ENCODE assay signal across 1 cellular context in the genomic region with DNA sequence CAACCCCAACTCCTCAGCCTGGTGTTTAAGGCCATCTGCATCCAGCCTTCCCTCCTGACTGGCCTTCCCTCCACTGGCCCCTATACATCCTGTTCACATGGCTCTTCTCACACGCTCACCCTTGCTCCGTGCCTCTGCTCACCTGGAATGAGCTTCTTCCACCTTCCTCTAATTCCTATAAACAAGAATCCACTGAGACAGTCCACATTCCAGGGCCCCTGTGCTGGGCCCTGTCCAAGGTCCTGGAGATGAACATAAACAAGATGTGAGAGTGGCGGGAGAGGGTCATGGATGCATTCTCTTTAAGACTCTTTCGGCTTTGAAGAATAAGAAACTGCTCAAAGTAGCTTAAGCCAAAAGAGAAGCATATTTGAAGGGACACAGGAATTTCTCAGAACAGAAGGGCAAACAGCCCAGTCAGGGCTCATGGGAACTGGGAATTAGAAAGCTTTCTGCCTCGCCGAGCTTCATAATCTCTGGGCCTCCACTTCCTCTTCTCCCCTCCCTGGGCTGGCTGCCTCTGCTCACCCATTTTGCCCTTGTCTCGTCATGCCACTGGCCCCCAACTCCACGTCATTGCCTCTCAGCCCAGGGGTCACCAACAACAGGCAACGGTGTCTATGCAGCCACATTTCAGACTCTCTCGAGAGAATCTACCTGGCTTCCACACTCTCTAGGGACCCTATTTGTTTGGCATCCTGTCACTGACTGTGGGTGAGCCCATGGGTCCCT.
TF ChIP-seq lines count a peak whose summit lies in the region.

No MANE protein-coding gene starts in this region.

TF ChIP-seq in HepG2, 621 proteins besides CTCF, POLR2A, EP300 and RAD21 (continued from another document and continues in another):
- TF ChIP-seq, protein P1, sequence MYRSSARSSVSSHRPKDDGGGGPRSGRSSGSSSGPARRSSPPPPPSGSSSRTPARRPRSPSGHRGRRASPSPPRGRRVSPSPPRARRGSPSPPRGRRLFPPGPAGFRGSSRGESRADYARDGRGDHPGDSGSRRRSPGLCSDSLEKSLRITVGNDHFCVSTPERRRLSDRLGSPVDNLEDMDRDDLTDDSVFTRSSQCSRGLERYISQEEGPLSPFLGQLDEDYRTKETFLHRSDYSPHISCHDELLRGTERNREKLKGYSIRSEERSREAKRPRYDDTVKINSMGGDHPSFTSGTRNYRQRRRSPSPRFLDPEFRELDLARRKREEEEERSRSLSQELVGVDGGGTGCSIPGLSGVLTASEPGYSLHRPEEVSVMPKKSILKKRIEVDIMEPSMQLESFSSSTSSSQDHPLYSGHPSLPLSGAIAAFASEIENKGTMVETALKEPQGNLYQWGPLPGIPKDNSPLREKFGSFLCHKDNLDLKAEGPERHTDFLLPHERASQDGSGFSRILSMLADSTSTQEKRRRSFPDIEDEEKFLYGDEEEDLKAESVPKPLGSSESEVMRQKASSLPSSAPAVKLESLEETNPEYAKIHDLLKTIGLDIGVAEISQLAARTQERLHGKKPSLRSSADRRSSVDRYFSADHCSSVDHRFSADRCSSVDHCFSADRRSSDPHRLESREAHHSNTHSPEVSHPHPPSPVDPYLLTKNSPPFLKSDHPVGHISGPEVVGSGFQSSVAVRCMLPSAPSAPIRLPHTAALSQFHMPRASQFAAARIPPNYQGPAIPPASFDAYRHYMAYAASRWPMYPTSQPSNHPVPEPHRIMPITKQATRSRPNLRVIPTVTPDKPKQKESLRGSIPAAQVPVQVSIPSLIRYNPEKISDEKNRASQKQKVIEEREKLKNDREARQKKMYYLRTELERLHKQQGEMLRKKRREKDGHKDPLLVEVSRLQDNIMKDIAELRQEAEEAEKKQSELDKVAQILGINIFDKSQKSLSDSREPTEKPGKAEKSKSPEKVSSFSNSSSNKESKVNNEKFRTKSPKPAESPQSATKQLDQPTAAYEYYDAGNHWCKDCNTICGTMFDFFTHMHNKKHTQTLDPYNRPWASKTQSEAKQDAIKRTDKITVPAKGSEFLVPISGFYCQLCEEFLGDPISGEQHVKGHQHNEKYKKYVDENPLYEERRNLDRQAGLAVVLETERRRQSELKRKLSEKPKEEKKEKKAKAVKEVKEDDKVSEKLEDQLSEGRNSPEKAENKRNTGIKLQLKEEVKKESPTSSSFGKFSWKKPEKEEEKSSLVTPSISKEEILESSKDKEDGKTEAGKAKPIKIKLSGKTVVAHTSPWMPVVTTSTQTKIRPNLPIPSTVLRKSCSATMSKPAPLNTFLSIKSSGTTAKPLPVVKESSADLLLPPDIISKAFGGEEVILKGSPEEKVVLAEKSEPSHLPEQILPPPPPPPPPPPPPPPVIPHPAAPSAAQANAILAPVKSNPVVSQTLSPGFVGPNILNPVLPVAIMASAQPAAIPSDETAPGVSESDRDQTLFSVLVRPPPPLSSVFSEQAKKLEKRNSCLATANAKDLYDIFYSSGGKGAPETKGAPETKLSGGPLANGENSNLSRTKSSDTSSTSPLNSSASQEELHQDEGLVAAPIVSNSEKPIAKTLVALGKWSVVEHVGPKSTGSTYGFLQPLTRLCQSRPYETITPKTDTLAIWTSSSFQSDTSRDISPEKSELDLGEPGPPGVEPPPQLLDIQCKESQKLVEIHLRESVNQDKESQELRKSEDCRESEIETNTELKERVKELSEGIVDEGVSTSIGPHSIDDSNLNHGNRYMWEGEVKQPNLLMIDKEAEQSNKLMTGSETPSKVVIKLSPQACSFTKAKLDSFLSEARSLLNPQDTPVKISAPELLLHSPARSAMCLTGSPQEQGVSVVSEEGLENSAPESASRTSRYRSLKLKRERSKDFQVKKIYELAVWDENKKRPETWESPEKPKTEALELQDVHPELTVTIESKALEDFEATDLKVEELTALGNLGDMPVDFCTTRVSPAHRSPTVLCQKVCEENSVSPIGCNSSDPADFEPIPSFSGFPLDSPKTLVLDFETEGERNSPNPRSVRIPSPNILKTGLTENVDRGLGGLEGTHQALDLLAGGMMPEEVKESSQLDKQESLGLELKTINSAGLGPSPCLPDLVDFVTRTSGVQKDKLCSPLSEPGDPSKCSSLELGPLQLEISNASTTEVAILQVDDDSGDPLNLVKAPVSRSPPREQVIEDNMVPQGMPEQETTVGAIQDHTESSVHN (CRISPR knock-in tag; IDR thresholded peaks at IDR 0.05): no peak
- no peak for TF ChIP-seq U2AF2 (IDR thresholded peaks at IDR 0.05; ENCODE audit: low read depth, low read length)
- TF ChIP-seq ZBTB33 (CRISPR knock-in tag; IDR thresholded peaks at IDR 0.05): no peak
- no peak for TF ChIP-seq GATA4 (IDR thresholded peaks at IDR 0.05; ENCODE audit: borderline replicate concordance, low read depth)
- TF ChIP-seq, protein P2, sequence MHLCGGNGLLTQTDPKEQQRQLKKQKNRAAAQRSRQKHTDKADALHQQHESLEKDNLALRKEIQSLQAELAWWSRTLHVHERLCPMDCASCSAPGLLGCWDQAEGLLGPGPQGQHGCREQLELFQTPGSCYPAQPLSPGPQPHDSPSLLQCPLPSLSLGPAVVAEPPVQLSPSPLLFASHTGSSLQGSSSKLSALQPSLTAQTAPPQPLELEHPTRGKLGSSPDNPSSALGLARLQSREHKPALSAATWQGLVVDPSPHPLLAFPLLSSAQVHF (CRISPR knock-in tag; IDR thresholded peaks at IDR 0.05): no peak
- no peak for TF ChIP-seq CBFB (CRISPR knock-in tag; IDR thresholded peaks at IDR 0.05)
- TF ChIP-seq ZNF556 (CRISPR knock-in tag; IDR thresholded peaks at IDR 0.05; ENCODE audit: borderline replicate concordance): no peak
- TF ChIP-seq, protein P3, sequence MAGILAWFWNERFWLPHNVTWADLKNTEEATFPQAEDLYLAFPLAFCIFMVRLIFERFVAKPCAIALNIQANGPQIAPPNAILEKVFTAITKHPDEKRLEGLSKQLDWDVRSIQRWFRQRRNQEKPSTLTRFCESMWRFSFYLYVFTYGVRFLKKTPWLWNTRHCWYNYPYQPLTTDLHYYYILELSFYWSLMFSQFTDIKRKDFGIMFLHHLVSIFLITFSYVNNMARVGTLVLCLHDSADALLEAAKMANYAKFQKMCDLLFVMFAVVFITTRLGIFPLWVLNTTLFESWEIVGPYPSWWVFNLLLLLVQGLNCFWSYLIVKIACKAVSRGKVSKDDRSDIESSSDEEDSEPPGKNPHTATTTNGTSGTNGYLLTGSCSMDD (CRISPR knock-in tag; IDR thresholded peaks at IDR 0.05): no peak
- no peak for TF ChIP-seq ZBTB38 (CRISPR knock-in tag; IDR thresholded peaks at IDR 0.05)
- peak; percentile 32; the same call in 1 of the 2 replicates for TF ChIP-seq ZNF281 (CRISPR knock-in tag; IDR thresholded peaks at IDR 0.05; ENCODE audit: borderline replicate concordance)
- TF ChIP-seq JUNB (CRISPR knock-in tag; IDR thresholded peaks at IDR 0.05; ENCODE audit: borderline replicate concordance): no peak
- TF ChIP-seq MBD4 (IDR thresholded peaks at IDR 0.05; ENCODE audit: borderline replicate concordance, low read length): no peak
- TF ChIP-seq POGK (CRISPR knock-in tag; conservative IDR thresholded peaks at IDR 0.05): no peak
- 0 out of 2 replicates have a peak, but pooled peaks have one; percentile 49 for TF ChIP-seq ETV6 (CRISPR knock-in tag; conservative IDR thresholded peaks at IDR 0.05)
- TF ChIP-seq KDM5B (CRISPR knock-in tag; IDR thresholded peaks at IDR 0.05; ENCODE audit: borderline replicate concordance): no peak
- TF ChIP-seq NAIF1 (CRISPR knock-in tag; IDR thresholded peaks at IDR 0.05; ENCODE audit: borderline replicate concordance): no peak
- TF ChIP-seq NCOA2 (CRISPR knock-in tag; IDR thresholded peaks at IDR 0.05): peak; percentile 50; the same call in 1 of the 2 replicates
- 0 out of 2 replicates have a peak, but pooled peaks have one; percentile 80 for TF ChIP-seq ZNF792 (CRISPR knock-in tag; IDR thresholded peaks at IDR 0.05)
- peak; percentile 94 for TF ChIP-seq BRCA1 (CRISPR knock-in tag; IDR thresholded peaks at IDR 0.05)
- peak; percentile 67; the same call in 1 of the 2 replicates for TF ChIP-seq KDM2A (CRISPR knock-in tag; IDR thresholded peaks at IDR 0.05; ENCODE audit: borderline replicate concordance, low read depth)
- no peak for TF ChIP-seq ZNF850 (CRISPR knock-in tag; conservative IDR thresholded peaks at IDR 0.05)
- TF ChIP-seq MAF1 (CRISPR knock-in tag; IDR thresholded peaks at IDR 0.05; ENCODE audit: borderline replicate concordance): no peak
- TF ChIP-seq BCL6 (CRISPR knock-in tag; IDR thresholded peaks at IDR 0.05): peak; percentile 58; the same call in 1 of the 2 replicates
- no peak for TF ChIP-seq SMYD3 (CRISPR knock-in tag; IDR thresholded peaks at IDR 0.05)
- TF ChIP-seq, protein P4, sequence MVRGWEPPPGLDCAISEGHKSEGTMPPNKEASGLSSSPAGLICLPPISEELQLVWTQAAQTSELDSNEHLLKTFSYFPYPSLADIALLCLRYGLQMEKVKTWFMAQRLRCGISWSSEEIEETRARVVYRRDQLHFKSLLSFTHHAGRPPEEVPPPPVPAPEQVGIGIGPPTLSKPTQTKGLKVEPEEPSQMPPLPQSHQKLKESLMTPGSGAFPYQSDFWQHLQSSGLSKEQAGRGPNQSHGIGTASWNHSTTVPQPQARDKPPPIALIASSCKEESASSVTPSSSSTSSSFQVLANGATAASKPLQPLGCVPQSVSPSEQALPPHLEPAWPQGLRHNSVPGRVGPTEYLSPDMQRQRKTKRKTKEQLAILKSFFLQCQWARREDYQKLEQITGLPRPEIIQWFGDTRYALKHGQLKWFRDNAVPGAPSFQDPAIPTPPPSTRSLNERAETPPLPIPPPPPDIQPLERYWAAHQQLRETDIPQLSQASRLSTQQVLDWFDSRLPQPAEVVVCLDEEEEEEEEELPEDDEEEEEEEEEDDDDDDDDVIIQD (CRISPR knock-in tag; IDR thresholded peaks at IDR 0.05; ENCODE audit: low read depth): 0 out of 2 replicates have a peak, but pooled peaks have one; percentile 35
- 0 out of 2 replicates have a peak, but pooled peaks have one; percentile 47 for TF ChIP-seq ZNF788 (CRISPR knock-in tag; IDR thresholded peaks at IDR 0.05; ENCODE audit: borderline replicate concordance)
- TF ChIP-seq KMT2B (CRISPR knock-in tag; IDR thresholded peaks at IDR 0.05): peak; percentile 68
- TF ChIP-seq DZIP1 (CRISPR knock-in tag; IDR thresholded peaks at IDR 0.05): no peak
- TF ChIP-seq MZF1 (CRISPR knock-in tag; IDR thresholded peaks at IDR 0.05; ENCODE audit: borderline replicate concordance): 0 out of 2 replicates have a peak, but pooled peaks have one; percentile 35
- TF ChIP-seq NONO (IDR thresholded peaks at IDR 0.05): no peak
- TF ChIP-seq NONO (CRISPR knock-in tag; conservative IDR thresholded peaks at IDR 0.05): no peak
- TF ChIP-seq SMC3 (IDR thresholded peaks at IDR 0.05; ENCODE audit: low read length): no peak
